8 cellular contexts compared by ENCODE assay signal in the genomic region with DNA sequence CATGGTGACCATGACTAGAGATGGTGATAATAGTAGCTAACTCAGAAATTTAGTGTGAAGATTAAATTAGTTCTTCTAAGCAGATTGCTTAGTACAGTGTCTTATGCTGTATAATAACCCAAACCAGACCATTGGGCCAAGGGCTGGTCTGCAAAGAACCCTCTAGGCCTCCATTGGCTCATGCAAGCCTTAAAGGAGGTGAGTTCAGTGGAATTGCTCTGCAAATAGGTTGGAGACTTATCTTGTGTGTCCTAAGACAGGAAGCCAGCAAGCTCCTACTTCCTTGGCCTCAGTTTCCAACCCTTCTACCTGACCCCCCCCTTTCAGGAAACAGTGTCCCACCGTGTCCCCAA. TPM values are rescaled to one million over a fixed set of nuclear protein-coding genes. Genes with fewer than 3 reads are reported as not detected.
A peak's percentile ranks its signal among the peaks of the same experiment; 100 is the strongest.
DNase-seq lines count a peak whose midpoint lies in the region; ATAC-seq and TF ChIP-seq lines count a peak whose summit lies in the region.

No MANE protein-coding gene starts in this region.

- DNase-seq in stimulated activated naive CD8-positive, alpha-beta T cell treated with anti-CD3 and anti-CD28 coated beads, Interleukin-15, Interleukin-2, amounts not matched to agents 100 U/mL and 50 U/mL, for 24 hours: no peak
- no peak for DNase-seq in breast epithelium (ENCODE audit: low spot score in 2 of 2)
- DNase-seq in naive B cell: no peak
- DNase-seq in AG08395 (ENCODE audit: low spot score): no peak

- H3K27ac Mint-ChIP-seq in stimulated activated naive CD8-positive, alpha-beta T cell treated with anti-CD3 and anti-CD28 coated beads, Interleukin-15, Interleukin-2, amounts not matched to agents 100 ng/mL and 50 ng/mL, for 24 hours: peak overlapping the region; percentile 97
- peak overlapping the region; percentile 98 to 100 (median 100) for H3K27ac Mint-ChIP-seq in naive B cell

- H3K9me3 Mint-ChIP-seq in stimulated activated naive CD8-positive, alpha-beta T cell treated with anti-CD3 and anti-CD28 coated beads, Interleukin-15, Interleukin-2, amounts not matched to agents 100 ng/mL and 50 ng/mL, for 24 hours: no peaks in the 10 kb centered on the region
- no peaks in the 10 kb centered on the region for H3K9me3 Mint-ChIP-seq in naive B cell

- no peak for ATAC-seq in stimulated activated naive CD8-positive, alpha-beta T cell treated with anti-CD3 and anti-CD28 coated beads, Interleukin-15, Interleukin-2, amounts not matched to agents 100 U/mL and 50 U/mL, for 24 hours
- no peak for ATAC-seq in naive B cell (ENCODE audit: low read depth in 2 of 2)
- ATAC-seq in GM21390 (IDR thresholded peaks at IDR 0.05; ENCODE audit: unreplicated experiment): no peak
- no peak for ATAC-seq in GM19395 (IDR thresholded peaks at IDR 0.05; ENCODE audit: unreplicated experiment)
- no peak for ATAC-seq in GM19467 (IDR thresholded peaks at IDR 0.05; ENCODE audit: unreplicated experiment)

- peak overlapping the region in 1 of 3 donors; percentile 90 for H3K4me3 ChIP-seq in breast epithelium

- intact Hi-C loops in breast epithelium (cut with DNase I; ENCODE audit: low total_unique reads): no loop called here

- no peak for TF ChIP-seq CTCF in breast epithelium (IDR thresholded peaks at IDR 0.05)

- peaks cover 13 to 33% of the 10 kb centered on the region in 2 donors for H3K4me1 ChIP-seq in breast epithelium

- no peak for TF ChIP-seq POLR2A in breast epithelium (IDR thresholded peaks at IDR 0.05)

- no peaks in the 10 kb centered on the region for H3K27me3 ChIP-seq in breast epithelium

- peaks cover 79% of the 10 kb centered on the region for H3K4me1 Mint-ChIP-seq in stimulated activated naive CD8-positive, alpha-beta T cell treated with anti-CD3 and anti-CD28 coated beads, Interleukin-15, Interleukin-2, amounts not matched to agents 100 ng/mL and 50 ng/mL, for 24 hours (ENCODE audit: low read depth)
- H3K4me1 Mint-ChIP-seq in naive B cell: peaks cover 52 to 68% (median 56%) of the 10 kb centered on the region in 3 donors

- H3K27ac ChIP-seq in breast epithelium: peak overlapping the region; percentile 98 to 100

- no peaks in the 10 kb centered on the region for H3K36me3 Mint-ChIP-seq in stimulated activated naive CD8-positive, alpha-beta T cell treated with anti-CD3 and anti-CD28 coated beads, Interleukin-15, Interleukin-2, amounts not matched to agents 100 ng/mL and 50 ng/mL, for 24 hours (ENCODE audit: low read depth)
- no peaks in the 10 kb centered on the region for H3K36me3 Mint-ChIP-seq in naive B cell

- no peaks in the 10 kb centered on the region for H3K27me3 Mint-ChIP-seq in stimulated activated naive CD8-positive, alpha-beta T cell treated with anti-CD3 and anti-CD28 coated beads, Interleukin-15, Interleukin-2, amounts not matched to agents 100 ng/mL and 50 ng/mL, for 24 hours
- H3K27me3 Mint-ChIP-seq in naive B cell: no peaks in the 10 kb centered on the region

- H3K9me3 ChIP-seq in breast epithelium: no peaks in the 10 kb centered on the region

- peak overlapping the region; percentile 79 for H3K4me3 Mint-ChIP-seq in stimulated activated naive CD8-positive, alpha-beta T cell treated with anti-CD3 and anti-CD28 coated beads, Interleukin-15, Interleukin-2, amounts not matched to agents 100 ng/mL and 50 ng/mL, for 24 hours
- H3K4me3 Mint-ChIP-seq in naive B cell: peak overlapping the region in 7 of 8 donors; percentile 77 to 91 (median 85)

- no peaks in the 10 kb centered on the region for H3K36me3 ChIP-seq in breast epithelium

RNA-seq across cellular contexts. Expression of gene MEF2D, which starts 1.8 kb away (rescaled TPM):
- 10 to 100 TPM; 25.8 to 34.9 (median 32.1) TPM for total RNA-seq in breast epithelium
- 10 to 100 TPM in 3 of 6 donors, 1 to 10 TPM in 3; 6.9 to 15.8 (median 9.1) TPM for polyA plus RNA-seq in naive B cell (ENCODE audit: low read depth in 6 of 6)
